Comparison of ENCODE assay signal across 17 cellular contexts in genomic region chr11:10410106-10410843, GRCh38. TPM values are rescaled to one million over a fixed set of nuclear protein-coding genes. Genes with fewer than 3 reads are reported as not detected.
DNase-seq lines count a peak whose midpoint lies in the region; ATAC-seq, FAIRE-seq and TF ChIP-seq lines count a peak whose summit lies in the region.
"Had no signal": no experiment of that assay in that cellular context is flagged by ENCODE, and none has a peak within 500 bp of the region (broad histone marks: within the 10 kb centered on the region; RNA-seq: fewer than 3 reads in every experiment).

No MANE protein-coding gene starts in this region.

- no peak overlapping the region for H4K12ac ChIP-seq in trophoblast cell (ENCODE audit: low read depth, low read length)

- H4K8ac ChIP-seq in H9 (replicated peaks; ENCODE audit: insufficient read length, low read depth, low read length) (no peak overlapping the region), trophoblast cell (ENCODE audit: low read depth, low read length) (no peak overlapping the region)

- peak overlapping the region; percentile 15 to 39; a peak in 2 of 6 replicates for H3K27ac ChIP-seq in A549
- H3K27ac ChIP-seq in H9 (ENCODE audit: insufficient read length, low read depth, low read length) = no peak overlapping the region
- H3K27ac ChIP-seq in VCaP = peak overlapping the region; percentile 51; the same call in 1 of the 2 replicates
- peak overlapping the region; percentile 15 for H3K27ac ChIP-seq in trophoblast cell (ENCODE audit: low read depth, low read length)

- H4K20me1 ChIP-seq in H9 (ENCODE audit: control insufficient read depth, insufficient read depth, insufficient read length) = no peaks in the 10 kb centered on the region

- no peak overlapping the region for H2AFZ ChIP-seq in H9 (ENCODE audit: low read length)
- H2AFZ ChIP-seq in trophoblast cell (ENCODE audit: insufficient read depth, low read length, poor library complexity) = no peak overlapping the region

- no peak overlapping the region for H3T11ph ChIP-seq in H9 (ENCODE audit: low read length)

- FAIRE-seq in A549 (lab: Jason Lieb, UNC) = no peak
- FAIRE-seq: GM12892, GM19239, H1, HepG2, HTR-8/SVneo had no signal

- H2BK12ac ChIP-seq in H9 (ENCODE audit: insufficient read length, low read depth, low read length) (no peak overlapping the region), trophoblast cell (ENCODE audit: low read length) (no peak overlapping the region)

- no peaks in the 10 kb centered on the region for H3K23me2 ChIP-seq in H9 (ENCODE audit: insufficient read length, low read depth, low read length, poor library complexity, severe bottlenecking)

- H3K36me3 ChIP-seq in trophoblast cell (ENCODE audit: control insufficient read depth in 1 of 2, insufficient read depth in 2 of 2, low read length in 2 of 2) = no peaks in the 10 kb centered on the region
- H3K36me3 ChIP-seq: BE2C had no signal

- H3K4me2 ChIP-seq in A549 (no peak overlapping the region), H9 (ENCODE audit: insufficient read depth, insufficient read length, low read length) (no peak overlapping the region), trophoblast cell (ENCODE audit: low read length) (no peak overlapping the region)

- no peak for TF ChIP-seq RAD21 in A549 (conservative IDR thresholded peaks at IDR 0.05 in 1 of 2, IDR thresholded peaks at IDR 0.05 in 1 of 2)

- H2AK5ac ChIP-seq in H9 (ENCODE audit: insufficient read length, low read length) (no peak overlapping the region), trophoblast cell (ENCODE audit: low read length) (no peak overlapping the region)

- H3K14ac ChIP-seq in H9 (ENCODE audit: insufficient read depth, low read length) = no peak overlapping the region
- no peak overlapping the region for H3K14ac ChIP-seq in trophoblast cell (ENCODE audit: low read length)

- DNase-seq in A549 (ENCODE audit: low read depth in 1 of 2, low spot score in 1 of 2) (no peak), H9 (peak; percentile 17), trophoblast cell (peak; percentile 92 to 96), Ammon's horn (ENCODE audit: low spot score) (no peak), NCI-H1436 treated with DMSO at 0.1 percent for 48 hours (lab: John Stamatoyannopoulos, UW) (no peak), GM13977 (ENCODE audit: low spot score) (no peak)
- DNase-seq: BE2C; Caco-2; CD8-positive, alpha-beta memory T cell; HCEC 1CT; HFFc6 had no signal

- H3K79me2 ChIP-seq in H9 (ENCODE audit: insufficient read depth, low read length) = no peaks in the 10 kb centered on the region
- no peaks in the 10 kb centered on the region for H3K79me2 ChIP-seq in trophoblast cell (ENCODE audit: control insufficient read depth, insufficient read depth, low read length, poor library complexity)

- no peaks in the 10 kb centered on the region for H3K9me3 Mint-ChIP-seq in H9
- H3K9me3 Mint-ChIP-seq: CD8-positive, alpha-beta memory T cell; HFFc6 had no signal

- TF ChIP-seq POLR2A in A549 (IDR thresholded peaks at IDR 0.05; ENCODE audit: low read length) = no peak

- H3K4me1 ChIP-seq in A549 (peaks cover 26% of the 10 kb centered on the region), H9 (ENCODE audit: insufficient read depth, low read length) (no peaks in the 10 kb centered on the region), trophoblast cell (ENCODE audit: control insufficient read depth in 1 of 2, insufficient read depth in 2 of 2, low read length in 2 of 2) (no peaks in the 10 kb centered on the region)

- no peak overlapping the region for H4K5ac ChIP-seq in H9 (ENCODE audit: insufficient read length, low read depth, low read length)

- H2BK120ac ChIP-seq in H9 (ENCODE audit: low read depth, low read length, poor library complexity, severe bottlenecking) = no peak overlapping the region
- H2BK120ac ChIP-seq in trophoblast cell (ENCODE audit: insufficient read depth, low read length, poor library complexity) = no peak overlapping the region

- ATAC-seq in A549 = no peak

- no peak overlapping the region for H3K23ac ChIP-seq in H9 (ENCODE audit: insufficient read length, low read depth, low read length)
- no peak overlapping the region for H3K23ac ChIP-seq in trophoblast cell (ENCODE audit: low read length)

- H3K4me1 Mint-ChIP-seq in H9 = peaks cover 9 to 11% of the 10 kb centered on the region in 2 experiments

- H3K4me3 ChIP-seq in A549 (no peak overlapping the region), trophoblast cell (ENCODE audit: low read depth, low read length) (no peak overlapping the region)

- H3K4ac ChIP-seq in H9 (ENCODE audit: low read depth, low read length) (no peak overlapping the region), trophoblast cell (ENCODE audit: low read depth, low read length) (no peak overlapping the region)

- H4K91ac ChIP-seq in H9 (ENCODE audit: insufficient read length, low read depth, low read length) (no peak overlapping the region), trophoblast cell (ENCODE audit: low read depth, low read length) (no peak overlapping the region)

- no peak overlapping the region for H3K27ac Mint-ChIP-seq in H9
- H3K27ac Mint-ChIP-seq: HFFc6 had no signal

- H2BK5ac ChIP-seq in H9 (ENCODE audit: insufficient read length, low read length) = no peak overlapping the region
- no peak overlapping the region for H2BK5ac ChIP-seq in trophoblast cell (ENCODE audit: low read depth, low read length, poor library complexity)

- H3K27me3 ChIP-seq in H9 (ENCODE audit: insufficient read depth, low read length) (no peaks in the 10 kb centered on the region), trophoblast cell (ENCODE audit: insufficient read depth, low read length) (no peaks in the 10 kb centered on the region)
- H3K27me3 ChIP-seq: BE2C had no signal

- no peaks in the 10 kb centered on the region; a peak in 1 of 7 replicates for H3K36me3 Mint-ChIP-seq in H9 (ENCODE audit: insufficient read depth in 1 of 3, low read depth in 3 of 3)
- H3K36me3 Mint-ChIP-seq: CD8-positive, alpha-beta memory T cell had no signal

- H2BK20ac ChIP-seq in H9 (ENCODE audit: low read depth, low read length, poor library complexity, severe bottlenecking) = no peak overlapping the region

- 80% methylated on average over 8 of the region's 8 CpGs for WGBS in A549 (ENCODE audit: missing lambda C conversion rate)
- no CpG with 5 or more reads among the region's 8 CpGs for WGBS in H9 (ENCODE audit: extremely low coverage, insufficient read length, low lambda C conversion rate)
- no CpG with 5 or more reads among the region's 8 CpGs for WGBS in trophoblast cell (ENCODE audit: extremely low coverage, insufficient coverage, insufficient read length)

- H3K9ac ChIP-seq in H9 (ENCODE audit: extremely low read depth, insufficient read length, low read length) = no peak overlapping the region
- H3K9ac ChIP-seq in trophoblast cell (ENCODE audit: low read length) = no peak overlapping the region

- H3K18ac ChIP-seq in H9 (ENCODE audit: insufficient read length, low read depth, low read length) (no peak overlapping the region), trophoblast cell (ENCODE audit: low read length) (no peak overlapping the region)

- H3K4me3 Mint-ChIP-seq in H9 = no peak overlapping the region
- H3K4me3 Mint-ChIP-seq: HFFc6 had no signal

- TF ChIP-seq CTCF in A549 (IDR thresholded peaks at IDR 0.05) (no peak), H9 (conservative IDR thresholded peaks at IDR 0.05) (no peak), VCaP (conservative IDR thresholded peaks at IDR 0.05) (no peak), GM13977 (IDR thresholded peaks at IDR 0.05; ENCODE audit: extremely low read depth, insufficient read depth, missing control alignments) (no peak)

- POLR2A ChIA-PET in A549 (lab: Yijun Ruan, JAX) = interaction anchor here (1.7 kb wide), 1 partner anchor 45 kb away, joined by 4 read pairs; the partner anchor contains the start of gene AMPD3

- no peak overlapping the region for H3K56ac ChIP-seq in H9 (ENCODE audit: insufficient read length, low read depth, low read length)

- no peak overlapping the region for H2BK15ac ChIP-seq in H9 (ENCODE audit: low read depth, low read length)

- H3K27me3 Mint-ChIP-seq in H9 (ENCODE audit: low read depth) = no peaks in the 10 kb centered on the region

- in situ Hi-C loops in GM13977 (cut with MboI; ENCODE audit: low pct_unique_long_range_greater_than_20kb, low sequenced_read_pairs, unreplicated experiment) = no loop called here

- TF ChIP-seq EP300 in A549 (IDR thresholded peaks at IDR 0.05) = no peak

- CTCF ChIA-PET in A549 (lab: Yijun Ruan, JAX) = interaction anchor here (1.0 to 1.4 kb wide), 4 partner anchors 105 to 326 kb away, joined by 3 to 5 read pairs (median 4); partner anchors contain the start of gene RNF141

- H3K79me1 ChIP-seq in H9 (ENCODE audit: insufficient read depth, low read depth, low read length, poor library complexity, severe bottlenecking) = no peaks in the 10 kb centered on the region
- peaks cover 8% of the 10 kb centered on the region for H3K79me1 ChIP-seq in trophoblast cell (ENCODE audit: low read length)

- H3K9me3 ChIP-seq in A549 = no peaks in the 10 kb centered on the region
- H3K9me3 ChIP-seq in H9 (ENCODE audit: control insufficient read depth, low read depth, low read length) = no peaks in the 10 kb centered on the region
- no peaks in the 10 kb centered on the region for H3K9me3 ChIP-seq in trophoblast cell (ENCODE audit: insufficient read depth, low read depth, low read length)
- H3K9me3 ChIP-seq: BE2C, Caco-2 had no signal

TF ChIP-seq in A549, 52 proteins besides CTCF, POLR2A, EP300 and RAD21 (continues in another document):
- TF ChIP-seq BHLHE40 (IDR thresholded peaks at IDR 0.05; ENCODE audit: low read depth, low read length) = no peak
- TF ChIP-seq MAFK (IDR thresholded peaks at IDR 0.05; ENCODE audit: partially characterized antibody) = no peak
- TF ChIP-seq BCL3 (IDR thresholded peaks at IDR 0.05) = no peak
- TF ChIP-seq MAZ (IDR thresholded peaks at IDR 0.05; ENCODE audit: borderline replicate concordance, low read depth, low read length) = no peak
- TF ChIP-seq HEYL (CRISPR knock-in tag; IDR thresholded peaks at IDR 0.05) = no peak
- no peak for TF ChIP-seq HOXB5 (CRISPR knock-in tag; IDR thresholded peaks at IDR 0.05)
- no peak for TF ChIP-seq HOXA7 (CRISPR knock-in tag; IDR thresholded peaks at IDR 0.05)

RNA-seq across cellular contexts. Expression of gene AMPD3, which starts 44.8 kb away (rescaled TPM):
- polyA plus RNA-seq in A549 (2011; rRNA removed) = 4.7 and 6.6 TPM in 2 replicates
- polyA plus RNA-seq in A549 (2012; cell fraction: cytosol; rRNA removed) = 2.0 and 2.4 TPM in 2 replicates
- 5.3 and 6.9 TPM in 2 replicates for polyA plus RNA-seq in A549 (2012; cell fraction: nucleus; rRNA removed)
- 2.9 to 3.6 TPM (median 3.1 TPM) in 3 replicates for polyA plus RNA-seq in A549 (2017; fragmentation: RNase III; extraction: RNeasy Plus Mini Kit Qiagen cat#74134 plus additional on column Dnase treatment)
- polyA minus RNA-seq in A549 (2011; rRNA and poly(A)+ RNA removed) = 11.5 and 14.1 TPM in 2 replicates
- total RNA-seq in H9 (2021) = 4.6 and 5.9 TPM in 2 replicates
- polyA plus RNA-seq in trophoblast cell (2013) = 2.4 and 2.7 TPM in 2 replicates

Comparison
In these comparisons a context has a peak if more than half of its experiments do, and no peak if none do; other contexts are left out.
1. DNase-seq: peak in H9 (single experiment) and trophoblast cell (2 of 2); none in A549 (0 of 2), Ammon's horn (single experiment), NCI-H1436 treated with DMSO at 0.1 percent for 48 hours (single experiment) and GM13977 (single experiment).